In the genomic region with DNA sequence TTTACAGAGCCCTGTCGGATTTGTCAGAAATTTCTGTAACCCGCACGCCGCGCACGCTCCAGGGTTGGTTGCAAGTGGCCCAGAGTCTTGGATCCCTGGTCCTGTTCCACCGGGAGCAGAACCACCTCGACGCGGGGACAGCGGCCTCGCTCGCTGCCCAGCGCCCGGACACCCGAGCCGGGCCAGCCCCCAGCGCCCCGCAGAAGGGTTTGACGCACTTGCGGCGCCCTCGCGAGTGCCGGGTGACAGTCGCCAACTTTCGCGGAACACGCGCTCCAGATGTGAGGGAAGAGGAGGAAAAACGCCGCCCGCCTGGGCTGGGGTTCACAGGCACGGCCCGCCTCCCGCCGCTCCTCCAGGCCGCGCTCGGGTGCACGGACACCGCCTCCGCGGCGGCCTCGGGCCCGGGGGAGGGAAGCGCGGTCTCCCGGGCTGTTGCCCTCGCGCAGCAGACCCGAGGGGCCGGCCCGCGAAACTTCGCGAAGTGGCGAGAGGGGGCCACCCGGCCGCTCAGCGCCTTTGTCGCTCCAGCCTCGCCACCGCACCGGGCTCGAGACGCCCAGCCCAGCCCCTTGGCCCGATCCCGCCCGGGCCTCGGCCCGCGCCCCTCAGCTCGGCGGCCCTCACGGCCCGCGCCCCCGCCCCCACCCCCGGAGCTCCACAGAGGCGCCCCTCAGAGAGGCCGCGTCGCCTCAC, we compare ENCODE assay signal across 8 cellular contexts. TPM values are rescaled to one million over a fixed set of nuclear protein-coding genes. Genes with fewer than 3 reads are reported as not detected.
DNase-seq lines count a peak whose midpoint lies in the region; ATAC-seq, FAIRE-seq and TF ChIP-seq lines count a peak whose summit lies in the region.

No MANE protein-coding gene starts in this region.

- H3K4me1 ChIP-seq in breast epithelium, result no peaks in the 10 kb centered on the region
- H3K4me1 ChIP-seq in keratinocyte (ENCODE audit: control insufficient read depth, extremely low read depth, insufficient read depth, low read length), result peaks cover 9% of the 10 kb centered on the region
- no peaks in the 10 kb centered on the region for H3K4me1 ChIP-seq in smooth muscle cell (ENCODE audit: low read depth)

- no peaks in the 10 kb centered on the region for H3K9me1 ChIP-seq in keratinocyte (ENCODE audit: control insufficient read depth, extremely low read depth, insufficient read depth, low read length)

- H3K27ac ChIP-seq in breast epithelium (peak overlapping the region; percentile 93 to 97), keratinocyte (ENCODE audit: control insufficient read depth, insufficient read depth, low read length) (peak overlapping the region; percentile 52), smooth muscle cell (ENCODE audit: low read depth) (peak overlapping the region; percentile 73)

- DNase-seq in AG08396 (ENCODE audit: low spot score) (peak; percentile 41), T-helper 1 cell (peak in 4 of 5 donors; percentile 8 to 31 (median 16)), breast epithelium (ENCODE audit: low spot score in 2 of 2) (no peak), keratinocyte (ENCODE audit: low read depth, low spot score) (no peak), smooth muscle cell (lab: John Stamatoyannopoulos, UW; ENCODE audit: unreplicated experiment) (no peak), NCI-H187 (lab: John Stamatoyannopoulos, UW) (no peak)

- H3K79me2 ChIP-seq in keratinocyte (ENCODE audit: control insufficient read depth, insufficient read depth, low read length) (peaks cover 46% of the 10 kb centered on the region), smooth muscle cell (ENCODE audit: low read depth) (peaks cover 46% of the 10 kb centered on the region)

- peak overlapping the region; percentile 74 for H2AFZ ChIP-seq in keratinocyte (ENCODE audit: control insufficient read depth, low read length)
- peak overlapping the region; percentile 68 for H2AFZ ChIP-seq in smooth muscle cell (ENCODE audit: low read depth)

- H3K9ac ChIP-seq in keratinocyte (ENCODE audit: control insufficient read depth, extremely low read depth, insufficient read depth, low read length) (peak overlapping the region; percentile 75), smooth muscle cell (ENCODE audit: low read depth) (peak overlapping the region; percentile 72)

- FAIRE-seq in keratinocyte (lab: Jason Lieb, UNC), result no peak

- no peaks in the 10 kb centered on the region for H3K36me3 ChIP-seq in breast epithelium
- H3K36me3 ChIP-seq in keratinocyte (ENCODE audit: control insufficient read depth in 2 of 2, extremely low read depth in 1 of 2, insufficient read depth in 2 of 2, low read length in 2 of 2), result peaks cover 4% of the 10 kb centered on the region in 2 experiments
- no peaks in the 10 kb centered on the region for H3K36me3 ChIP-seq in smooth muscle cell (ENCODE audit: low read depth)

- H3F3A ChIP-seq in smooth muscle cell (ENCODE audit: low read depth), result no peaks in the 10 kb centered on the region

- peak overlapping the region; percentile 67 for H3K4me2 ChIP-seq in keratinocyte (ENCODE audit: control insufficient read depth, extremely low read depth, insufficient read depth, low read depth, low read length)
- peak overlapping the region; percentile 94 for H3K4me2 ChIP-seq in smooth muscle cell

- H4K20me1 ChIP-seq in keratinocyte (ENCODE audit: control insufficient read depth, extremely low read depth, insufficient read depth, low read length) (peaks cover 3% of the 10 kb centered on the region), smooth muscle cell (ENCODE audit: low read depth) (peaks cover 52% of the 10 kb centered on the region)

- intact Hi-C loops in breast epithelium (cut with DNase I; ENCODE audit: low total_unique reads), result no loop called here

- under 1% methylated on average over 49 of the region's 85 CpGs for WGBS in smooth muscle cell (ENCODE audit: low lambda C conversion rate)

- dilution Hi-C loops in keratinocyte (cut with MboI; ENCODE audit: extremely low pct_ligation_motif_present, low sequenced_read_pairs), result no loop called here

- TF ChIP-seq POLR2A in breast epithelium (IDR thresholded peaks at IDR 0.05), result no peak

- TF ChIP-seq CTCF in breast epithelium (IDR thresholded peaks at IDR 0.05) (no peak), keratinocyte (optimal IDR thresholded peaks at IDR 0.05 in 1 of 3, IDR thresholded peaks at IDR 0.05 in 1 of 3, conservative IDR thresholded peaks at IDR 0.05 in 1 of 3; ENCODE audit: extremely low read depth in 1 of 3, insufficient read depth in 2 of 3, low read length in 3 of 3) (no peak), smooth muscle cell (IDR thresholded peaks at IDR 0.05; ENCODE audit: borderline replicate concordance, insufficient read depth, poor library complexity, severe bottlenecking) (no peak)

- H3K27me3 ChIP-seq in breast epithelium, result no peaks in the 10 kb centered on the region
- no peaks in the 10 kb centered on the region for H3K27me3 ChIP-seq in keratinocyte (ENCODE audit: control insufficient read depth, extremely low read depth, insufficient read depth, low read length)
- no peaks in the 10 kb centered on the region for H3K27me3 ChIP-seq in smooth muscle cell (ENCODE audit: low read depth)

- H3K4me3 ChIP-seq in breast epithelium (peak overlapping the region; percentile 67 to 91 (median 91)), keratinocyte (ENCODE audit: control insufficient read depth in 2 of 3, extremely low read depth in 1 of 3, insufficient read depth in 2 of 3, low read depth in 1 of 3, low read length in 3 of 3) (peak overlapping the region; percentile 71 to 76 (median 74)), smooth muscle cell (peak overlapping the region; percentile 70)

- H3K9me3 ChIP-seq in breast epithelium (no peaks in the 10 kb centered on the region), keratinocyte (ENCODE audit: control insufficient read depth, low read depth, low read length) (no peaks in the 10 kb centered on the region), smooth muscle cell (replicated peaks; ENCODE audit: low read depth) (no peaks in the 10 kb centered on the region)

- ATAC-seq in GM18907 (IDR thresholded peaks at IDR 0.05; ENCODE audit: unreplicated experiment) (peak; percentile 40), HG03097 (IDR thresholded peaks at IDR 0.05; ENCODE audit: low FRiP score, unreplicated experiment) (peak; percentile 21)

RNA-seq across cellular contexts. Expression of a gene that starts 0.5 kb away (rescaled TPM):
- total RNA-seq in breast epithelium (10 to 100 TPM; 32.8 to 41.6 (median 38.2) TPM), smooth muscle cell (23.5 and 26.3 TPM in 2 replicates)
- polyA plus RNA-seq in keratinocyte (12.4 to 23.6 TPM (median 15.4 TPM) in 3 replicates), smooth muscle cell (27.4 and 28.1 TPM in 2 replicates)
- 21.6 TPM for polyA plus RNA-seq in keratinocyte (2011; ENCODE audit: low read depth)
- 13.1 and 15.1 TPM in 2 replicates for polyA plus RNA-seq in keratinocyte (2011; cell fraction: cytosol; rRNA removed)
- 28.5 and 30.0 TPM in 2 replicates for polyA plus RNA-seq in keratinocyte (2011; cell fraction: nucleus; rRNA removed)
- polyA plus RNA-seq in keratinocyte (2012; ENCODE audit: low replicate concordance), result 9.2 and 17.1 TPM in 2 replicates
- polyA minus RNA-seq in keratinocyte, result 19.3 to 27.7 TPM (median 24.0 TPM) in 3 replicates
- 18.4 TPM for polyA minus RNA-seq in keratinocyte (2011; cell fraction: cytosol; rRNA and poly(A)+ RNA removed)
- polyA minus RNA-seq in keratinocyte (2011; cell fraction: nucleus; rRNA and poly(A)+ RNA removed), result 25.0 and 42.5 TPM in 2 replicates

Comparison
In these comparisons a context has a peak if more than half of its experiments do, and no peak if none do; other contexts are left out.
1. DNase-seq: peak in AG08396 (single experiment) and T-helper 1 cell (4 of 5); none in breast epithelium (0 of 2), keratinocyte (single experiment), smooth muscle cell (single experiment) and NCI-H187 (0 of 2).
2. Peak in every context shown above with its lines, with median percentiles within 50 percentile points of each other: H3K27ac ChIP-seq and H3K4me3 ChIP-seq.